Comparison of ENCODE assay signal across 8 cellular contexts in the genomic region with DNA sequence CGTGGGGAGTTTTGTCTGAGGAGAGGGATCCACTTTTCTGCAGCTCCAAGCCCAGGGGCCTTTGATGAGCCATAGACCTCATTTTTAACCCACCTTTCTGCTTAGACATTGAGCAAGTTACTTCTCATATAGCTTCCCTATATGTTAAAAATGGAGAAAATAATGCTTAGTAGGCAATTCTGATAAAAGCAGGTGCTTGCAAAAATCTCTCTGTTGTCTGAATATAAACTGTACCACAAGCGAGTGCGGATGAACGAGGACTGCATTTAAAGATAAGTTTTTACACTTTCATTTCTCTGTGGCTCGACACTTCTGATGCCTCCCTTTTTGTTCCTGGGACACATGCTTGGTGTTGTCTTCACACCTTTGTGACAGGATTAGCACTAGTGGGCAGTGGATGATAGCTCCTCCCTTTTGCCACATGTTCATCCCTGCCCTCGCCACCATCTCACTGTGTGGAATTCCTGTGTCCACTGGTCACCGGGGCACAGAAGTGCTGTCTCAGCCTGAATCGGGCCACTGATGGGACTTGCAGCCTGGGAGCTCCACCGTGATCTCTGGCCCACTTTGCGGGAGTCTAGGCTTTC. TPM values are rescaled to one million over a fixed set of nuclear protein-coding genes. Genes with fewer than 3 reads are reported as not detected.
DNase-seq lines count a peak whose midpoint lies in the region; ATAC-seq, FAIRE-seq and TF ChIP-seq lines count a peak whose summit lies in the region.

No MANE protein-coding gene starts in this region.

- peak overlapping the region; percentile 75 for H3K9ac ChIP-seq in keratinocyte (ENCODE audit: control insufficient read depth, extremely low read depth, insufficient read depth, low read length)

- ATAC-seq in heart right ventricle (no peak), left cardiac atrium (no peak), upper lobe of left lung (ENCODE audit: low FRiP score in 2 of 2) (no peak), GM19035 (IDR thresholded peaks at IDR 0.05; ENCODE audit: unreplicated experiment) (no peak), GM19397 (IDR thresholded peaks at IDR 0.05; ENCODE audit: unreplicated experiment) (no peak)
- ATAC-seq in activated T-helper 17 cell treated with anti-CD3 and anti-CD28 coated beads, Interleukin-2, amount 50 U/mL, for 72 hours (replicated peaks), result no peak

- DNase-seq in heart right ventricle (no peak), left cardiac atrium (no peak), keratinocyte (ENCODE audit: low read depth, low spot score) (no peak), upper lobe of left lung (no peak), kidney glomerular epithelial cell (lab: John Stamatoyannopoulos, UW) (no peak)

- peak overlapping the region; percentile 79 for H3K27ac Mint-ChIP-seq in activated T-helper 17 cell treated with anti-CD3 and anti-CD28 coated beads, Interleukin-2, amount 50 U/mL, for 72 hours

- H3K27me3 ChIP-seq in heart right ventricle (peaks cover 0 to 16% (median 6%) of the 10 kb centered on the region in 7 donors), keratinocyte (ENCODE audit: control insufficient read depth, extremely low read depth, insufficient read depth, low read length) (no peaks in the 10 kb centered on the region), upper lobe of left lung (peaks cover 0 to 7% (median 0%) of the 10 kb centered on the region in 4 donors)

- peaks cover 37% of the 10 kb centered on the region for H3K79me2 ChIP-seq in keratinocyte (ENCODE audit: control insufficient read depth, insufficient read depth, low read length)

- H3K4me3 Mint-ChIP-seq in activated T-helper 17 cell treated with anti-CD3 and anti-CD28 coated beads, Interleukin-2, amount 50 U/mL, for 72 hours, result peak overlapping the region; percentile 86

- no peak for FAIRE-seq in keratinocyte (lab: Jason Lieb, UNC)

- peak overlapping the region; percentile 79 for H3K4me2 ChIP-seq in keratinocyte (ENCODE audit: control insufficient read depth, extremely low read depth, insufficient read depth, low read depth, low read length)

- no peaks in the 10 kb centered on the region for H3K9me1 ChIP-seq in keratinocyte (ENCODE audit: control insufficient read depth, extremely low read depth, insufficient read depth, low read length)

- H3K27ac ChIP-seq in heart right ventricle (peak overlapping the region in 1 of 10 donors; percentile 73), keratinocyte (ENCODE audit: control insufficient read depth, insufficient read depth, low read length) (no peak overlapping the region), upper lobe of left lung (no peak overlapping the region)

- peaks cover 0 to 5% (median 0%) of the 10 kb centered on the region in 9 donors for H3K36me3 ChIP-seq in heart right ventricle
- H3K36me3 ChIP-seq in keratinocyte (ENCODE audit: control insufficient read depth in 2 of 2, extremely low read depth in 1 of 2, insufficient read depth in 2 of 2, low read length in 2 of 2), result peaks cover 0 to 18% of the 10 kb centered on the region in 2 experiments
- no peaks in the 10 kb centered on the region for H3K36me3 ChIP-seq in upper lobe of left lung

- H3K4me3 ChIP-seq in heart right ventricle (peak overlapping the region in 6 of 10 donors; percentile 75 to 94 (median 81)), keratinocyte (ENCODE audit: control insufficient read depth in 2 of 3, extremely low read depth in 1 of 3, insufficient read depth in 2 of 3, low read depth in 1 of 3, low read length in 3 of 3) (peak overlapping the region in 2 of 3 experiments; percentile 74 to 82), upper lobe of left lung (peak overlapping the region in 3 of 4 donors; percentile 65 to 88 (median 67))

- intact Hi-C loops in heart right ventricle (cut with DNase I) (no loop called here), left cardiac atrium (cut with DNase I) (no loop called here)

- no peak for TF ChIP-seq CTCF in heart right ventricle (IDR thresholded peaks at IDR 0.05)
- TF ChIP-seq CTCF in keratinocyte (optimal IDR thresholded peaks at IDR 0.05 in 1 of 3, IDR thresholded peaks at IDR 0.05 in 1 of 3, conservative IDR thresholded peaks at IDR 0.05 in 1 of 3; ENCODE audit: extremely low read depth in 1 of 3, insufficient read depth in 2 of 3, low read length in 3 of 3), result no peak
- TF ChIP-seq CTCF in upper lobe of left lung (IDR thresholded peaks at IDR 0.05), result no peak

- WGBS in heart right ventricle, 2 donors, result 84 to 86% methylated on average over 10 of the region's 10 CpGs
- 80 to 88% methylated on average over 10 of the region's 10 CpGs for WGBS in upper lobe of left lung, 2 donors

- H3K4me1 ChIP-seq in heart right ventricle (peaks cover 0 to 17% (median 9%) of the 10 kb centered on the region in 9 donors), keratinocyte (ENCODE audit: control insufficient read depth, extremely low read depth, insufficient read depth, low read length) (peaks cover 3% of the 10 kb centered on the region), upper lobe of left lung (peaks cover 5 to 21% (median 13%) of the 10 kb centered on the region in 4 donors)

- H3K36me3 Mint-ChIP-seq in activated T-helper 17 cell treated with anti-CD3 and anti-CD28 coated beads, Interleukin-2, amount 50 U/mL, for 72 hours (ENCODE audit: low read depth), result peaks cover 44% of the 10 kb centered on the region

- no peak overlapping the region for H2AFZ ChIP-seq in keratinocyte (ENCODE audit: control insufficient read depth, low read length)

- H3K27me3 Mint-ChIP-seq in activated T-helper 17 cell treated with anti-CD3 and anti-CD28 coated beads, Interleukin-2, amount 50 U/mL, for 72 hours, result peaks cover 11% of the 10 kb centered on the region

- dilution Hi-C loops in keratinocyte (cut with MboI; ENCODE audit: extremely low pct_ligation_motif_present, low sequenced_read_pairs), result no loop called here

- peaks cover 5% of the 10 kb centered on the region for H3K4me1 Mint-ChIP-seq in activated T-helper 17 cell treated with anti-CD3 and anti-CD28 coated beads, Interleukin-2, amount 50 U/mL, for 72 hours

- no peaks in the 10 kb centered on the region for H4K20me1 ChIP-seq in keratinocyte (ENCODE audit: control insufficient read depth, extremely low read depth, insufficient read depth, low read length)

- H3K9me3 ChIP-seq in heart right ventricle (no peaks in the 10 kb centered on the region), keratinocyte (ENCODE audit: control insufficient read depth, low read depth, low read length) (no peaks in the 10 kb centered on the region), upper lobe of left lung (no peaks in the 10 kb centered on the region)

- TF ChIP-seq EP300 in upper lobe of left lung (IDR thresholded peaks at IDR 0.05), result no peak

- TF ChIP-seq POLR2A in upper lobe of left lung (IDR thresholded peaks at IDR 0.05), result no peak

- H3K9me3 Mint-ChIP-seq in activated T-helper 17 cell treated with anti-CD3 and anti-CD28 coated beads, Interleukin-2, amount 50 U/mL, for 72 hours, result peaks cover 5% of the 10 kb centered on the region

RNA-seq across cellular contexts. Expression of gene TYMS, which starts 1.6 kb away (rescaled TPM):
- total RNA-seq in heart right ventricle (10 to 100 TPM in 1 of 10 donors, 1 to 10 TPM in 8, under 1 TPM in 1; 0.91 to 16.7 (median 2.2) TPM), left cardiac atrium (1 to 10 TPM; 3.8 to 7.3 TPM), upper lobe of left lung (10 to 100 TPM in 2 of 6 donors, 1 to 10 TPM in 3, not detected in 1; 5.2 to 16.3 (median 7.6) TPM)
- polyA plus RNA-seq in heart right ventricle (1 to 10 TPM in 1 of 2 donors, under 1 TPM in 1; 0.80 to 1.0 TPM), keratinocyte (15.0 to 68.4 TPM (median 39.9 TPM) in 3 replicates)
- 100 to 1,000 TPM; 268 to 414 TPM for total RNA-seq in activated T-helper 17 cell treated with anti-CD3 and anti-CD28 coated beads, Interleukin-2, amount 50 U/mL, for 72 hours
- 4.3 TPM for polyA plus RNA-seq in keratinocyte (2011; ENCODE audit: low read depth)
- polyA plus RNA-seq in keratinocyte (2011; cell fraction: cytosol; rRNA removed), result 22.6 and 26.3 TPM in 2 replicates
- 17.1 and 17.9 TPM in 2 replicates for polyA plus RNA-seq in keratinocyte (2011; cell fraction: nucleus; rRNA removed)
- 15.0 and 49.1 TPM in 2 replicates for polyA plus RNA-seq in keratinocyte (2012; ENCODE audit: low replicate concordance)
- 18.3 to 80.4 TPM (median 70.4 TPM) in 3 replicates for polyA minus RNA-seq in keratinocyte
- 21.7 TPM for polyA minus RNA-seq in keratinocyte (2011; cell fraction: cytosol; rRNA and poly(A)+ RNA removed)
- 5.7 and 7.7 TPM in 2 replicates for polyA minus RNA-seq in keratinocyte (2011; cell fraction: nucleus; rRNA and poly(A)+ RNA removed)

RNA-seq across cellular contexts. Expression of gene ENOSF1, which starts 53.4 kb away (rescaled TPM):
- total RNA-seq in heart right ventricle (10 to 100 TPM; 15.0 to 46.9 (median 23.3) TPM), left cardiac atrium (10 to 100 TPM; 35.6 to 41.5 TPM), upper lobe of left lung (100 to 1,000 TPM in 3 of 6 donors, 10 to 100 TPM in 3; 66.9 to 296 (median 105) TPM)
- polyA plus RNA-seq in heart right ventricle (10 to 100 TPM; 10.5 to 68.3 TPM), keratinocyte (14.6 to 27.6 TPM (median 19.5 TPM) in 3 replicates)
- 10 to 100 TPM; 61.6 to 89.8 TPM for total RNA-seq in activated T-helper 17 cell treated with anti-CD3 and anti-CD28 coated beads, Interleukin-2, amount 50 U/mL, for 72 hours
- 22.2 TPM for polyA plus RNA-seq in keratinocyte (2011; ENCODE audit: low read depth)
- 9.3 and 12.7 TPM in 2 replicates for polyA plus RNA-seq in keratinocyte (2011; cell fraction: cytosol; rRNA removed)
- polyA plus RNA-seq in keratinocyte (2011; cell fraction: nucleus; rRNA removed), result 58.7 and 63.0 TPM in 2 replicates
- 18.6 and 20.5 TPM in 2 replicates for polyA plus RNA-seq in keratinocyte (2012; ENCODE audit: low replicate concordance)
- polyA minus RNA-seq in keratinocyte, result 18.2 to 35.6 TPM (median 21.3 TPM) in 3 replicates
- polyA minus RNA-seq in keratinocyte (2011; cell fraction: cytosol; rRNA and poly(A)+ RNA removed), result 16.5 TPM
- polyA minus RNA-seq in keratinocyte (2011; cell fraction: nucleus; rRNA and poly(A)+ RNA removed), result 30.4 and 52.5 TPM in 2 replicates

Comparison
In these comparisons a context has a peak if more than half of its experiments do, and no peak if none do; other contexts are left out.
1. RNA of gene TYMS, which starts 1.6 kb away (total RNA-seq): 268 to 414 TPM in activated T-helper 17 cell treated with anti-CD3 and anti-CD28 coated beads, Interleukin-2, amount 50 U/mL, for 72 hours; 5.2 to 16.3 TPM in upper lobe of left lung, 3.8 to 7.3 TPM in left cardiac atrium and 0.91 to 16.7 TPM in heart right ventricle; every median in the first group is over 10 times any median in the second.
2. Peak in every context shown above with its lines, with median percentiles within 50 percentile points of each other: H3K4me3 ChIP-seq.